Comparison of ENCODE assay signal across 23 cellular contexts in the genomic region with DNA sequence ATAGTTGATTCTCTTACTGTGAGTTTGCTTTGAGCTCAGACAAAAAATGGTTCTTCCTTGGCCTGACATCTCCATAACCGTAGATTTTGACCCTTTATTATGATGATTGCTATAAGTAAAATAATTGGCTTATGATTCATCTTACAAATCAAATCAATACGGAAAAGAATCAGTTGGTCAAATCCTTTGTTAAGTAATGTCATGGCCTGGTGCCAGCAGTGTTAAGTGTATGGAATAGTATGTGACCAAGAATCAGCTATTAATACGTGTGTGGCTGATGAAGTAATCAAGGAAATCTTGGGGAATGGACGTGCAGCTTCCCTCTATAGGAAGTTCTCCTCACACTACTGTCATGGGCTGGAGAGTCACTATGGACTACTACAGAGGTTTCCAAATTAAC.
DNase-seq lines count a peak whose midpoint lies in the region; FAIRE-seq and TF ChIP-seq lines count a peak whose summit lies in the region.
"Had no signal": no experiment of that assay in that cellular context is flagged by ENCODE, and none has a peak within 500 bp of the region (broad histone marks: within the 10 kb centered on the region; RNA-seq: fewer than 3 reads in every experiment).

No MANE protein-coding gene starts in this region.

- no peak for FAIRE-seq in RCC 7860 (lab: Jason Lieb, UNC)
- FAIRE-seq: A549, GM12878, GM19239 had no signal

- H3K36me3 ChIP-seq in BE2C: no peaks in the 10 kb centered on the region
- H3K36me3 ChIP-seq: BLaER1 had no signal

- no peaks in the 10 kb centered on the region for H3K27me3 ChIP-seq in BE2C
- H3K27me3 ChIP-seq: BLaER1 had no signal

- H3K9me3 ChIP-seq in BE2C: no peaks in the 10 kb centered on the region
- H3K9me3 ChIP-seq: A549, BLaER1 had no signal

- no peak for TF ChIP-seq CTCF in BE2C (IDR thresholded peaks at IDR 0.05; ENCODE audit: low read depth, low read length)

- no peak overlapping the region for H3K4me3 ChIP-seq in BE2C (ENCODE audit: low read depth, low read length)
- H3K4me3 ChIP-seq: A549, BLaER1, GM12878 had no signal

- peaks cover 32% of the 10 kb centered on the region for H3K4me1 ChIP-seq in BE2C
- H3K4me1 ChIP-seq: A549, BLaER1 had no signal

- DNase-seq in NCI-H82 (lab: John Stamatoyannopoulos, UW) (peak; percentile 3), NCI-H82 treated with DMSO at 0.1 percent for 48 hours (lab: John Stamatoyannopoulos, UW; ENCODE audit: unreplicated experiment) (no peak), BE2C (peak; percentile 59), NCI-H69 (lab: John Stamatoyannopoulos, UW) (peak; percentile 23), NOMO-1 treated with DMSO at 0.1 percent for 48 hours (lab: John Stamatoyannopoulos, UW; ENCODE audit: unreplicated experiment) (no peak), RCC 7860 (ENCODE audit: low spot score) (no peak)
- DNase-seq: AML-193; C1 segment of cervical spinal cord; CD4-positive, alpha-beta memory T cell; CD4-positive, CD25-positive, alpha-beta regulatory T cell; CD8-positive, alpha-beta memory T cell; COR-L47; DMS 273 treated with DMSO at 0.1 percent for 48 hours; DMS153; DMS53; DMS79; DND-41; EL; GDM1 had no signal

Comparison
In these comparisons a context has a peak if more than half of its experiments do, and no peak if none do; other contexts are left out.
1. DNase-seq: peak in NCI-H82 (single experiment), BE2C (single experiment) and NCI-H69 (single experiment); none in NCI-H82 treated with DMSO at 0.1 percent for 48 hours (single experiment), NOMO-1 treated with DMSO at 0.1 percent for 48 hours (single experiment) and RCC 7860 (single experiment).